In the genomic region with DNA sequence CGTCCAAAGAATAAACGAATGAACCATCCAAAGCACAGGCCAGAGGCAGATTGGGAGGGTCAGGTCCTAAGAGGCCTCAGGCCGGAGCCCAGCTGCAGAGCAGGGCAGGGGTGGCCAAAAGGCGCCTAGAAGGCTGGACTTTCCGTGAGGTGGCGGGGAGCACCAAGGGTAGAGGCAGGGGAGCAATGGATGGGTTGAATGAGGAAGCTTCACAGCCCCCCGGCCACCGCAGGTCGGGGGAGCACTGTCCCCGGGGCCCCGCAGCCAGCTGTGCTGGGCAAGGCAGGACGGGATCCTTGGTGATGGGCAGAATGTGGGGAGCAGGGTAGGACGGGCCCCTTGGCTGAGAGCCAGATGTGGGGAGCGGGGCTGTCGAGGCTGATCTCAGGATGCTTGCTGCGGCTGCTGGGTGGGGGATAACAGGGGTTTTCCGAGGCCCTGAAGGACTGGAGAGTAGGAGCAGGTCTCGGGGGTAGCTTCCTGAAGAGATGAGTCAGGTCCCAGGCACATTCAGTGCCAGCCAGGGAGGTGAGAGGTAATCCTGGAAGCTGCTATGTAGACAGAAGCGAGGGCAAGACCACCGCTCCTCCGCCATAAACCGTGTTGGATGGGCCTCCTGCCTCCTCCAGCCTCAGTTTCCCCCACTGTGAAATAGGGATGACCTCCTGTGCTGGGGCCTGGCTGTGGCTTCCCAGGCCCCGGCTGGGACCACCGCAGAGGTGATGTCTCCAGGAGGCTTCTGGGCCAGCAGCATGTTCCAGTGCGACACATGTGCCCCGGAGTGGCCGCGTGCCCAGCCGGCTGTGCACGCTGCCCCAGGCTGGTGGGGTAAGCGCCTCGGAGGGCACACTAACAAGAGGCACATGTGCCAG, we compare ENCODE assay signal across 27 cellular contexts. TPM values are rescaled to one million over a fixed set of nuclear protein-coding genes. Genes with fewer than 3 reads are reported as not detected.
A peak's percentile ranks its signal among the peaks of the same experiment; 100 is the strongest.
DNase-seq lines count a peak whose midpoint lies in the region; ATAC-seq, FAIRE-seq and TF ChIP-seq lines count a peak whose summit lies in the region.
"Had no signal": no experiment of that assay in that cellular context is flagged by ENCODE, and none has a peak within 500 bp of the region (broad histone marks: within the 10 kb centered on the region; RNA-seq: fewer than 3 reads in every experiment).

No MANE protein-coding gene starts in this region.

- no peak overlapping the region for H3K23ac ChIP-seq in H1 (ENCODE audit: insufficient read length)

- H4K91ac ChIP-seq in H1 (replicated peaks; ENCODE audit: insufficient read length, low read length): no peak overlapping the region

- H3K9me3 ChIP-seq in BLaER1 treated with 17β-estradiol and CSF1 and Interleukin-3, amounts not matched to agents 10 nM and 100 nM (replicated peaks in 1 of 11): no peaks in the 10 kb centered on the region
- H3K9me3 ChIP-seq in H1 (ENCODE audit: insufficient read depth in 2 of 2, low read depth in 1 of 2, low read length in 1 of 2) (no peaks in the 10 kb centered on the region), neural progenitor cell (ENCODE audit: low read depth) (no peaks in the 10 kb centered on the region), Caco-2 (no peaks in the 10 kb centered on the region), gastrocnemius medialis (no peaks in the 10 kb centered on the region)
- H3K9me3 ChIP-seq: lower lobe of right lung, transverse colon had no signal

- H3K56ac ChIP-seq in H1 (replicated peaks; ENCODE audit: insufficient read length, low read depth, low read length): no peak overlapping the region

- H2BK12ac ChIP-seq in H1 (ENCODE audit: low read depth, low read length): no peak overlapping the region

- peaks cover 48 to 81% (median 74%) of the 10 kb centered on the region in 10 experiments for H3K4me1 ChIP-seq in BLaER1 treated with 17β-estradiol and CSF1 and Interleukin-3, amounts not matched to agents 10 nM and 100 nM
- H3K4me1 ChIP-seq in H1 (replicated peaks in 1 of 4; ENCODE audit: control insufficient read depth in 3 of 4, insufficient read depth in 4 of 4, low read length in 3 of 4) (peaks cover 0 to 4% (median 0%) of the 10 kb centered on the region in 4 experiments; a peak in 1 of 7 replicates), neural progenitor cell (no peaks in the 10 kb centered on the region), Caco-2 (peaks cover 24% of the 10 kb centered on the region), gastrocnemius medialis (no peaks in the 10 kb centered on the region)

- H3K27ac Mint-ChIP-seq in neural progenitor cell (peak overlapping the region; percentile 57), Caco-2 (ENCODE audit: unreplicated experiment) (no peak overlapping the region)
- H3K27ac Mint-ChIP-seq: activated CD8-positive, alpha-beta T cell treated with anti-CD3 and anti-CD28 coated beads for 36 hours; activated naive CD4-positive, alpha-beta T cell treated with anti-CD3 and anti-CD28 coated beads for 36 hours; IgD-negative memory B cell; nephron progenitor cell had no signal

- no peaks in the 10 kb centered on the region for H3K23me2 ChIP-seq in H1 (ENCODE audit: low read depth, low read length)

- no peak overlapping the region; the same call in 1 of the 2 replicates for H2AK5ac ChIP-seq in H1 (ENCODE audit: low read depth, low read length)

- no peak overlapping the region for H3K27ac ChIP-seq in BLaER1 treated with 17β-estradiol and CSF1 and Interleukin-3, amounts not matched to agents 10 nM and 100 nM
- H3K27ac ChIP-seq in H1 (ENCODE audit: low read depth, low read length) (no peak overlapping the region), neural progenitor cell (no peak overlapping the region), gastrocnemius medialis (no peak overlapping the region)
- H3K27ac ChIP-seq: lower lobe of right lung, transverse colon had no signal

- no peak overlapping the region for H3K9ac ChIP-seq in BLaER1 treated with 17β-estradiol and CSF1 and Interleukin-3, amounts not matched to agents 10 nM and 100 nM
- no peak overlapping the region for H3K9ac ChIP-seq in H1 (replicated peaks in 1 of 4; ENCODE audit: extremely low read depth in 1 of 4, low read depth in 3 of 4, low read length in 3 of 4)
- H3K9ac ChIP-seq in neural progenitor cell: no peak overlapping the region

- H3F3A ChIP-seq in neural progenitor cell (ENCODE audit: low read depth): no peaks in the 10 kb centered on the region

- no peak overlapping the region for H3K4ac ChIP-seq in H1 (replicated peaks; ENCODE audit: insufficient read length, low read depth, low read length)

- H4K5ac ChIP-seq in H1 (ENCODE audit: insufficient read length, low read depth, low read length): no peak overlapping the region

- H3K27me3 ChIP-seq in BLaER1 treated with 17β-estradiol and CSF1 and Interleukin-3, amounts not matched to agents 10 nM and 100 nM: no peaks in the 10 kb centered on the region
- peaks cover 0 to 33% (median 23%) of the 10 kb centered on the region in 4 experiments; a peak in 6 of 7 replicates for H3K27me3 ChIP-seq in H1 (replicated peaks in 1 of 4; ENCODE audit: control insufficient read depth in 3 of 4, extremely low read depth in 1 of 4, insufficient read depth in 3 of 4, low read length in 3 of 4)
- H3K27me3 ChIP-seq in neural progenitor cell: no peaks in the 10 kb centered on the region
- H3K27me3 ChIP-seq in Caco-2 (replicated peaks; ENCODE audit: control insufficient read depth, insufficient read depth, low read length): no peaks in the 10 kb centered on the region
- H3K27me3 ChIP-seq in gastrocnemius medialis: no peaks in the 10 kb centered on the region
- H3K27me3 ChIP-seq: transverse colon had no signal

- H2BK120ac ChIP-seq in H1 (replicated peaks; ENCODE audit: low read depth, low read length): no peak overlapping the region

- CTCF ChIA-PET in H1 (lab: Charles Lee; ENCODE audit: partially characterized antibody): interaction anchor here (0.6 to 2.1 kb wide), 5 partner anchors 10 to 183 kb away, joined by 3 to 4 read pairs (median 3); no protein-coding TSS in a partner anchor
- CTCF ChIA-PET in Caco-2 (lab: Charles Lee): no interaction called here

- H3K4me3 Mint-ChIP-seq in neural progenitor cell (no peak overlapping the region), Caco-2 (ENCODE audit: unreplicated experiment) (no peak overlapping the region)
- H3K4me3 Mint-ChIP-seq: activated CD8-positive, alpha-beta T cell treated with anti-CD3 and anti-CD28 coated beads for 36 hours; activated naive CD4-positive, alpha-beta T cell treated with anti-CD3 and anti-CD28 coated beads for 36 hours; IgD-negative memory B cell; nephron progenitor cell had no signal

- H3K79me2 ChIP-seq in H1 (ENCODE audit: control insufficient read depth in 1 of 2, insufficient read depth in 2 of 2, low read length in 2 of 2) (no peaks in the 10 kb centered on the region), neural progenitor cell (ENCODE audit: low read depth) (no peaks in the 10 kb centered on the region)

- H3K9me3 Mint-ChIP-seq in neural progenitor cell: peaks cover 2% of the 10 kb centered on the region
- H3K9me3 Mint-ChIP-seq in Caco-2 (ENCODE audit: unreplicated experiment): no peaks in the 10 kb centered on the region
- H3K9me3 Mint-ChIP-seq: activated CD8-positive, alpha-beta T cell treated with anti-CD3 and anti-CD28 coated beads for 36 hours; activated naive CD4-positive, alpha-beta T cell treated with anti-CD3 and anti-CD28 coated beads for 36 hours; IgD-negative memory B cell; nephron progenitor cell had no signal

- 0 out of 2 replicates have a peak overlapping the region, but pooled peaks have one; percentile 61 for H2BK15ac ChIP-seq in H1 (ENCODE audit: low read length)

- no peak overlapping the region for H2AFZ ChIP-seq in H1 (ENCODE audit: low read length)
- H2AFZ ChIP-seq in neural progenitor cell (replicated peaks): no peak overlapping the region

- intact Hi-C loops in Caco-2 (cut with micrococcal nuclease; ENCODE audit: unreplicated experiment) (no loop called here), gastrocnemius medialis (cut with DNase I; ENCODE audit: low total_unique reads) (no loop called here)

- TF ChIP-seq RAD21 in H1 (IDR thresholded peaks at IDR 0.05 in 1 of 2, conservative IDR thresholded peaks at IDR 0.05 in 1 of 2; ENCODE audit: low read depth in 2 of 2, low read length in 2 of 2): no peak

- H4K20me1 ChIP-seq in BLaER1 treated with 17β-estradiol and CSF1 and Interleukin-3, amounts not matched to agents 10 nM and 100 nM: peaks cover 0 to 15% (median 0%) of the 10 kb centered on the region in 11 experiments; a peak in 3 of 22 replicates
- H4K20me1 ChIP-seq in H1 (replicated peaks in 1 of 2; ENCODE audit: control insufficient read depth in 1 of 2, insufficient read depth in 2 of 2, low read length in 2 of 2) (no peaks in the 10 kb centered on the region), neural progenitor cell (ENCODE audit: low read depth) (no peaks in the 10 kb centered on the region)

- no peak for TF ChIP-seq POLR2A in H1 (IDR thresholded peaks at IDR 0.05; ENCODE audit: control extremely low read depth in 1 of 2, low read depth in 2 of 2, low read length in 2 of 2)
- no peak for TF ChIP-seq POLR2A in gastrocnemius medialis (IDR thresholded peaks at IDR 0.05)

- H3K4me3 ChIP-seq in BLaER1 treated with 17β-estradiol and CSF1 and Interleukin-3, amounts not matched to agents 10 nM and 100 nM: no peak overlapping the region
- H3K4me3 ChIP-seq in H1 (ENCODE audit: extremely low read depth in 1 of 4, insufficient read depth in 2 of 4, low read depth in 3 of 4, low read length in 4 of 4) (no peak overlapping the region), neural progenitor cell (no peak overlapping the region), Caco-2 (ENCODE audit: low read depth, low read length) (no peak overlapping the region), gastrocnemius medialis (no peak overlapping the region)
- H3K4me3 ChIP-seq: lower lobe of right lung, transverse colon had no signal

- WGBS in H1 (ENCODE audit: extremely low coverage in 1 of 2, insufficient coverage in 1 of 2, insufficient read length in 1 of 2, insufficient replicate concordance in 2 of 2, low coverage in 1 of 2, low lambda C conversion rate in 2 of 2, missing lambda C conversion rate in 1 of 2), 2 experiments: 86% methylated on average over 32 of the region's 32 CpGs; no CpG with 5 or more reads in 1 of the 2 experiments

- no peaks in the 10 kb centered on the region for H3K79me1 ChIP-seq in H1 (ENCODE audit: low read depth, low read length)

- DNase-seq in M059J (ENCODE audit: low read depth) (peak; percentile 29), H1 (ENCODE audit: low read depth in 1 of 2, low spot score in 2 of 2) (no peak), neural progenitor cell (ENCODE audit: low spot score) (no peak), Caco-2 (no peak), gastrocnemius medialis (no peak), medulla oblongata (ENCODE audit: extremely low spot score) (no peak)
- DNase-seq: activated CD8-positive, alpha-beta T cell treated with anti-CD3 and anti-CD28 coated beads for 36 hours; activated naive CD4-positive, alpha-beta T cell treated with anti-CD3 and anti-CD28 coated beads for 36 hours; dermis blood vessel endothelial cell; DMS153; head of caudate nucleus; lower lobe of right lung; NCI-H1048; NCI-H1694; NCI-H446 treated with DMSO at 0.1 percent for 48 hours; nephron progenitor cell; stimulated activated CD4-positive, alpha-beta T cell treated with anti-CD3 and anti-CD28 coated beads, Interleukin-12 subunit alpha, Interleukin-12 subunit beta, amount 100 ng/mL, for 4 hours; stimulated activated CD4-positive, alpha-beta T cell treated with anti-CD3 and anti-CD28 coated beads, Interleukin-2, amount 100 ng/mL, for 48 hours; T-helper 2 cell; transverse colon had no signal

- no peak for FAIRE-seq in H1 (lab: Jason Lieb, UNC)
- FAIRE-seq: GM12892, keratinocyte had no signal

- H3K4me2 ChIP-seq in BLaER1 treated with 17β-estradiol and CSF1 and Interleukin-3, amounts not matched to agents 10 nM and 100 nM: peak overlapping the region; percentile 45 to 88 (median 72); a peak in 20 of 22 replicates
- H3K4me2 ChIP-seq in H1 (ENCODE audit: insufficient read depth in 1 of 2, low read depth in 2 of 2, low read length in 2 of 2): no peak overlapping the region
- H3K4me2 ChIP-seq in neural progenitor cell: no peak overlapping the region

- no peaks in the 10 kb centered on the region for H3K36me3 ChIP-seq in BLaER1 treated with 17β-estradiol and CSF1 and Interleukin-3, amounts not matched to agents 10 nM and 100 nM
- H3K36me3 ChIP-seq in H1 (ENCODE audit: control insufficient read depth in 2 of 4, insufficient read depth in 4 of 4, low read length in 3 of 4): no peaks in the 10 kb centered on the region
- H3K36me3 ChIP-seq in neural progenitor cell: no peaks in the 10 kb centered on the region
- no peaks in the 10 kb centered on the region for H3K36me3 ChIP-seq in Caco-2 (ENCODE audit: control insufficient read depth, insufficient read depth, low read length)
- H3K36me3 ChIP-seq in gastrocnemius medialis: no peaks in the 10 kb centered on the region
- H3K36me3 ChIP-seq: lower lobe of right lung, transverse colon had no signal

- no peak for TF ChIP-seq CTCF in H1 (IDR thresholded peaks at IDR 0.05; ENCODE audit: control extremely low read depth in 1 of 3, insufficient read depth in 1 of 3, low read depth in 1 of 3, low read length in 3 of 3)
- TF ChIP-seq CTCF in neural progenitor cell (IDR thresholded peaks at IDR 0.05): no peak
- no peak for TF ChIP-seq CTCF in Caco-2 (IDR thresholded peaks at IDR 0.05; ENCODE audit: insufficient read depth in 1 of 2, low read depth in 1 of 2, low read length in 1 of 2, severe bottlenecking in 1 of 2, unreplicated experiment in 1 of 2)
- TF ChIP-seq CTCF in gastrocnemius medialis (IDR thresholded peaks at IDR 0.05 in 4 of 5, conservative IDR thresholded peaks at IDR 0.05 in 1 of 5): no peak

- H3K18ac ChIP-seq in H1 (ENCODE audit: extremely low read depth, low read length): no peak overlapping the region

- H3K27me3 Mint-ChIP-seq in neural progenitor cell (ENCODE audit: insufficient read depth, low read depth) (peaks cover 19% of the 10 kb centered on the region), Caco-2 (ENCODE audit: insufficient read depth, unreplicated experiment) (no peaks in the 10 kb centered on the region)
- H3K27me3 Mint-ChIP-seq: activated CD8-positive, alpha-beta T cell treated with anti-CD3 and anti-CD28 coated beads for 36 hours; IgD-negative memory B cell had no signal

- no peak overlapping the region for H2BK5ac ChIP-seq in H1 (ENCODE audit: low read depth, low read length)

- H3K14ac ChIP-seq in H1 (ENCODE audit: insufficient read length): no peak overlapping the region

- H3K36me3 Mint-ChIP-seq in neural progenitor cell (no peaks in the 10 kb centered on the region), Caco-2 (ENCODE audit: insufficient read depth, unreplicated experiment) (no peaks in the 10 kb centered on the region)

- H2BK20ac ChIP-seq in H1 (ENCODE audit: low read length): no peak overlapping the region

- POLR2A ChIA-PET in H1 (lab: Charles Lee; ENCODE audit: partially characterized antibody) (no interaction called here), Caco-2 (lab: Charles Lee) (no interaction called here)

- BruUV-seq in Caco-2 (replicated peaks; lab: Mats Ljungman, UMichigan): no TSS peak

- ATAC-seq in GM19452 (IDR thresholded peaks at IDR 0.05; ENCODE audit: unreplicated experiment): no peak
- ATAC-seq in gastrocnemius medialis: no peak
- ATAC-seq: activated CD8-positive, alpha-beta T cell treated with anti-CD3 and anti-CD28 coated beads for 36 hours; esophagus mucosa; lower lobe of right lung; sciatic nerve had no signal

- H4K8ac ChIP-seq in H1 (ENCODE audit: extremely low read depth, insufficient read depth, low read length): no peak overlapping the region; the same call in 1 of the 2 replicates

- in situ Hi-C loops in gastrocnemius medialis (cut with MboI; ENCODE audit: low sequenced_read_pairs in 4 of 4): no loop called here

- peaks cover 27% of the 10 kb centered on the region for H3K4me1 Mint-ChIP-seq in neural progenitor cell
- H3K4me1 Mint-ChIP-seq in Caco-2 (ENCODE audit: low read depth, unreplicated experiment): peaks cover 18% of the 10 kb centered on the region

- no peak for TF ChIP-seq EP300 in H1 (IDR thresholded peaks at IDR 0.05; ENCODE audit: borderline replicate concordance in 1 of 2, low read depth in 2 of 2, low read length in 2 of 2)

RNA-seq across cellular contexts. Expression of gene KCNQ1OT1, which starts 34.6 kb away (rescaled TPM):
- total RNA-seq in M059J (2014; rRNA removed; shearing (Covaris generic)): 0.32 and 0.47 TPM in 2 replicates
- 1.2 TPM in 2 replicates for total RNA-seq in H1 (2021; fragmentation: NEBNext Ultra II Directional; extraction: Animal tissue kit (Norgen Biotek cat#: 25700))
- 0.19 and 0.21 TPM in 2 replicates for polyA plus RNA-seq in H1 (2011; rRNA removed)
- 0.08 TPM for polyA plus RNA-seq in H1 (2011; cell fraction: cytosol; rRNA removed)
- polyA plus RNA-seq in H1 (2011; cell fraction: nucleus; rRNA removed): 2.4 TPM
- polyA plus RNA-seq in H1 (2012, experiment 1 of 2): 0.19 to 0.30 TPM (median 0.24 TPM) in 4 replicates
- 0.01 TPM for polyA plus RNA-seq in H1 (2012, experiment 2 of 2)
- polyA plus RNA-seq in H1 (2013, experiment 1 of 2): 0.20 TPM
- 0.13 TPM for polyA plus RNA-seq in H1 (2013, experiment 2 of 2)
- polyA minus RNA-seq in H1 (2011; rRNA and poly(A)+ RNA removed): 6.2 and 7.3 TPM in 2 replicates
- polyA minus RNA-seq in H1 (2011; cell fraction: cytosol; rRNA and poly(A)+ RNA removed): 1.0 TPM
- polyA minus RNA-seq in H1 (2011; cell fraction: nucleus; rRNA and poly(A)+ RNA removed): 21.4 TPM
- total RNA-seq in neural progenitor cell (ENCODE audit: low replicate concordance) (2.3 TPM in 2 replicates), Caco-2 (2022) (7.5 and 8.2 TPM in 2 replicates), gastrocnemius medialis (under 1 TPM; 0.16 to 0.61 (median 0.30) TPM)

Comparison
In these comparisons a context has a peak if more than half of its experiments do, and no peak if none do; other contexts are left out.
1. H3K4me2 ChIP-seq: peak in BLaER1 treated with 17β-estradiol and CSF1 and Interleukin-3, amounts not matched to agents 10 nM and 100 nM (11 of 11); none in H1 (0 of 2) and neural progenitor cell (single experiment).